8 cellular contexts compared by ENCODE assay signal in genomic region chr5:139389701-139390638, GRCh38. TPM values are rescaled to one million over a fixed set of nuclear protein-coding genes. Genes with fewer than 3 reads are reported as not detected.
DNase-seq lines count a peak whose midpoint lies in the region; ATAC-seq and TF ChIP-seq lines count a peak whose summit lies in the region.

Gene MZB1, minus strand, starts transcription at chr5:139389913. Its CDS starts 57 bp downstream, at chr5:139389856.

- H3K27ac Mint-ChIP-seq in MCF 10A (ENCODE audit: low read depth, unreplicated experiment) (no peak within 1 kb of the TSS), WTC11 (no peak within 1 kb of the TSS)
- peak within 1 kb of the TSS; percentile 99 for H3K27ac Mint-ChIP-seq in activated CD4-positive, alpha-beta T cell treated with anti-CD3 and anti-CD28 coated beads, Interleukin-2, amount 10 ng/mL, durations not matched to agents 24 days and 14 days

- BruUV-seq in MCF 10A (replicated peaks; lab: Mats Ljungman, UMichigan), result no TSS peak

- POLR2A ChIA-PET in MCF 10A (lab: Yijun Ruan, JAX), result interaction anchor here (0.9 to 1.7 kb wide), 3 partner anchors 8 to 95 kb away, joined by 3 to 8 read pairs (median 6); partner anchors contain the start of gene SPATA24
- POLR2A ChIA-PET in WTC11 (lab: Charles Lee), result no interaction called here

- H3K4me1 Mint-ChIP-seq in MCF 10A (ENCODE audit: insufficient read depth, unreplicated experiment), result peaks cover 30% of the 10 kb centered on the region
- H3K4me1 Mint-ChIP-seq in activated CD4-positive, alpha-beta T cell treated with anti-CD3 and anti-CD28 coated beads, Interleukin-2, amount 10 ng/mL, durations not matched to agents 24 days and 14 days, result peaks cover 61% of the 10 kb centered on the region
- H3K4me1 Mint-ChIP-seq in WTC11, result peaks cover 28% of the 10 kb centered on the region

- H3K27ac ChIP-seq in breast epithelium (peak within 1 kb of the TSS; percentile 62 to 88), lower lobe of right lung (no peak within 1 kb of the TSS)

- peaks cover 3 to 21% of the 10 kb centered on the region in 2 donors for H3K4me1 ChIP-seq in breast epithelium
- H3K4me1 ChIP-seq in lower lobe of right lung, result peaks cover 44% of the 10 kb centered on the region

- intact Hi-C loops in breast epithelium (cut with DNase I; ENCODE audit: low total_unique reads) (loop anchor here (10.0 kb wide), 1 partner anchor 95 kb away; the partner anchor contains the start of gene MATR3), MCF 10A (cut with micrococcal nuclease) (no loop called here), lower lobe of right lung (cut with DNase I) (no loop called here)
- intact Hi-C loops in activated CD4-positive, alpha-beta T cell treated with anti-CD3 and anti-CD28 coated beads, Interleukin-2, amount 10 ng/mL, durations not matched to agents 24 days and 14 days (cut with micrococcal nuclease), result loop anchor here (1.0 to 5.0 kb wide), 4 partner anchors 24 to 738 kb away; no protein-coding TSS in a partner anchor

- ATAC-seq in HG03064 (IDR thresholded peaks at IDR 0.05; ENCODE audit: low read depth, unreplicated experiment) (peak; percentile 22), lower lobe of right lung (peak in 1 of 2 donors; percentile 9), WTC11 (no peak)

- H3K36me3 Mint-ChIP-seq in MCF 10A (ENCODE audit: insufficient read depth, unreplicated experiment), result peaks cover 5% of the 10 kb centered on the region
- H3K36me3 Mint-ChIP-seq in activated CD4-positive, alpha-beta T cell treated with anti-CD3 and anti-CD28 coated beads, Interleukin-2, amount 10 ng/mL, durations not matched to agents 24 days and 14 days (ENCODE audit: low read depth), result peaks cover 8% of the 10 kb centered on the region
- no peaks in the 10 kb centered on the region for H3K36me3 Mint-ChIP-seq in WTC11

- CTCF ChIA-PET in MCF 10A (lab: Yijun Ruan, JAX), result interaction anchor here (1.4 kb wide), 1 partner anchor 33 kb away, joined by 4 read pairs; no protein-coding TSS in a partner anchor
- CTCF ChIA-PET in WTC11 (lab: Charles Lee), result interaction anchor here (1.8 to 5.2 kb wide), 4 partner anchors 13 to 48 kb away, joined by 3 to 31 read pairs (median 9); partner anchors contain the start of genes PAIP2 and SPATA24

- no peak for TF ChIP-seq CTCF in breast epithelium (IDR thresholded peaks at IDR 0.05)
- no peak for TF ChIP-seq CTCF in MCF 10A (IDR thresholded peaks at IDR 0.05; ENCODE audit: unreplicated experiment)
- no peak for TF ChIP-seq CTCF in lower lobe of right lung (IDR thresholded peaks at IDR 0.05)
- TF ChIP-seq CTCF in WTC11 (IDR thresholded peaks at IDR 0.05), result no peak

- H3K9me3 ChIP-seq in breast epithelium (no peaks in the 10 kb centered on the region), lower lobe of right lung (no peaks in the 10 kb centered on the region)

- TF ChIP-seq POLR2A in breast epithelium (IDR thresholded peaks at IDR 0.05), result no peak

- DNase-seq in breast epithelium (ENCODE audit: low spot score in 2 of 2) (no peak), MCF 10A (ENCODE audit: unreplicated experiment) (no peak), lower lobe of right lung (no peak), WTC11 (ENCODE audit: low spot score) (no peak), NCI-H526 treated with DMSO at 0.1 percent for 48 hours (lab: John Stamatoyannopoulos, UW) (no peak), NCI-H510A (lab: John Stamatoyannopoulos, UW) (no peak)
- DNase-seq in activated CD4-positive, alpha-beta T cell treated with anti-CD3 and anti-CD28 coated beads, Interleukin-2, amount 10 ng/mL, durations not matched to agents 24 days and 14 days, result peak; percentile 92

- H3K27me3 ChIP-seq in breast epithelium, result peaks cover 0 to 3% of the 10 kb centered on the region in 2 donors
- H3K27me3 ChIP-seq in lower lobe of right lung (ENCODE audit: low read depth), result peaks cover 24% of the 10 kb centered on the region

- H3K36me3 ChIP-seq in breast epithelium (no peaks in the 10 kb centered on the region), lower lobe of right lung (no peaks in the 10 kb centered on the region)

- H3K27me3 Mint-ChIP-seq in MCF 10A (ENCODE audit: insufficient read depth, unreplicated experiment) (no peaks in the 10 kb centered on the region), WTC11 (ENCODE audit: low read depth) (peaks cover 34% of the 10 kb centered on the region)
- no peaks in the 10 kb centered on the region for H3K27me3 Mint-ChIP-seq in activated CD4-positive, alpha-beta T cell treated with anti-CD3 and anti-CD28 coated beads, Interleukin-2, amount 10 ng/mL, durations not matched to agents 24 days and 14 days

- H3K9me3 Mint-ChIP-seq in MCF 10A (ENCODE audit: unreplicated experiment) (no peaks in the 10 kb centered on the region), WTC11 (no peaks in the 10 kb centered on the region)
- no peaks in the 10 kb centered on the region for H3K9me3 Mint-ChIP-seq in activated CD4-positive, alpha-beta T cell treated with anti-CD3 and anti-CD28 coated beads, Interleukin-2, amount 10 ng/mL, durations not matched to agents 24 days and 14 days

- no peak within 1 kb of the TSS for H3K4me3 Mint-ChIP-seq in MCF 10A (ENCODE audit: unreplicated experiment)
- H3K4me3 Mint-ChIP-seq in activated CD4-positive, alpha-beta T cell treated with anti-CD3 and anti-CD28 coated beads, Interleukin-2, amount 10 ng/mL, durations not matched to agents 24 days and 14 days, result peak within 1 kb of the TSS; percentile 99
- no peak within 1 kb of the TSS; the same call in 1 of the 2 replicates for H3K4me3 Mint-ChIP-seq in WTC11

- peak within 1 kb of the TSS in 2 of 3 donors; percentile 40 to 61 for H3K4me3 ChIP-seq in breast epithelium
- H3K4me3 ChIP-seq in lower lobe of right lung, result peak within 1 kb of the TSS; percentile 8

TF ChIP-seq in WTC11, 78 proteins besides CTCF, POLR2A, EP300 and RAD21:
- no peak for TF ChIP-seq ZNF121 (CRISPR knock-in tag; IDR thresholded peaks at IDR 0.05)
- TF ChIP-seq HMGA2 (CRISPR knock-in tag; IDR thresholded peaks at IDR 0.05), result no peak
- TF ChIP-seq, protein P1, sequence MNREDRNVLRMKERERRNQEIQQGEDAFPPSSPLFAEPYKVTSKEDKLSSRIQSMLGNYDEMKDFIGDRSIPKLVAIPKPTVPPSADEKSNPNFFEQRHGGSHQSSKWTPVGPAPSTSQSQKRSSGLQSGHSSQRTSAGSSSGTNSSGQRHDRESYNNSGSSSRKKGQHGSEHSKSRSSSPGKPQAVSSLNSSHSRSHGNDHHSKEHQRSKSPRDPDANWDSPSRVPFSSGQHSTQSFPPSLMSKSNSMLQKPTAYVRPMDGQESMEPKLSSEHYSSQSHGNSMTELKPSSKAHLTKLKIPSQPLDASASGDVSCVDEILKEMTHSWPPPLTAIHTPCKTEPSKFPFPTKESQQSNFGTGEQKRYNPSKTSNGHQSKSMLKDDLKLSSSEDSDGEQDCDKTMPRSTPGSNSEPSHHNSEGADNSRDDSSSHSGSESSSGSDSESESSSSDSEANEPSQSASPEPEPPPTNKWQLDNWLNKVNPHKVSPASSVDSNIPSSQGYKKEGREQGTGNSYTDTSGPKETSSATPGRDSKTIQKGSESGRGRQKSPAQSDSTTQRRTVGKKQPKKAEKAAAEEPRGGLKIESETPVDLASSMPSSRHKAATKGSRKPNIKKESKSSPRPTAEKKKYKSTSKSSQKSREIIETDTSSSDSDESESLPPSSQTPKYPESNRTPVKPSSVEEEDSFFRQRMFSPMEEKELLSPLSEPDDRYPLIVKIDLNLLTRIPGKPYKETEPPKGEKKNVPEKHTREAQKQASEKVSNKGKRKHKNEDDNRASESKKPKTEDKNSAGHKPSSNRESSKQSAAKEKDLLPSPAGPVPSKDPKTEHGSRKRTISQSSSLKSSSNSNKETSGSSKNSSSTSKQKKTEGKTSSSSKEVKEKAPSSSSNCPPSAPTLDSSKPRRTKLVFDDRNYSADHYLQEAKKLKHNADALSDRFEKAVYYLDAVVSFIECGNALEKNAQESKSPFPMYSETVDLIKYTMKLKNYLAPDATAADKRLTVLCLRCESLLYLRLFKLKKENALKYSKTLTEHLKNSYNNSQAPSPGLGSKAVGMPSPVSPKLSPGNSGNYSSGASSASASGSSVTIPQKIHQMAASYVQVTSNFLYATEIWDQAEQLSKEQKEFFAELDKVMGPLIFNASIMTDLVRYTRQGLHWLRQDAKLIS (CRISPR knock-in tag; IDR thresholded peaks at IDR 0.05; ENCODE audit: borderline replicate concordance), result no peak
- no peak for TF ChIP-seq FOXP1 (CRISPR knock-in tag; IDR thresholded peaks at IDR 0.05; ENCODE audit: borderline replicate concordance)

RNA-seq across cellular contexts. Expression of gene MZB1, which starts in this region (rescaled TPM):
- 10 to 100 TPM in 1 of 3 donors, 1 to 10 TPM in 1, not detected in 1; 8.6 to 35.4 TPM for total RNA-seq in breast epithelium
- total RNA-seq in MCF 10A (2022), result not detected in 2 replicates
- 28.3 and 29.1 TPM in 2 replicates for total RNA-seq in activated CD4-positive, alpha-beta T cell treated with anti-CD3 and anti-CD28 coated beads, Interleukin-2, amount 10 ng/mL, durations not matched to agents 24 days and 14 days
- 7.8 TPM for total RNA-seq in lower lobe of right lung
- total RNA-seq in WTC11 (2021), result 0.85 to 1.8 TPM (median 1.1 TPM) in 3 replicates

Comparison
In these comparisons a context has a peak if more than half of its experiments do, and no peak if none do; other contexts are left out.
1. intact Hi-C loops: an anchor here in breast epithelium (10.0 kb wide) and activated CD4-positive, alpha-beta T cell treated with anti-CD3 and anti-CD28 coated beads, Interleukin-2, amount 10 ng/mL, durations not matched to agents 24 days and 14 days (1.0 to 5.0 kb wide); none called in MCF 10A and lower lobe of right lung.